1 cellular context compared by ENCODE assay signal in the genomic region with DNA sequence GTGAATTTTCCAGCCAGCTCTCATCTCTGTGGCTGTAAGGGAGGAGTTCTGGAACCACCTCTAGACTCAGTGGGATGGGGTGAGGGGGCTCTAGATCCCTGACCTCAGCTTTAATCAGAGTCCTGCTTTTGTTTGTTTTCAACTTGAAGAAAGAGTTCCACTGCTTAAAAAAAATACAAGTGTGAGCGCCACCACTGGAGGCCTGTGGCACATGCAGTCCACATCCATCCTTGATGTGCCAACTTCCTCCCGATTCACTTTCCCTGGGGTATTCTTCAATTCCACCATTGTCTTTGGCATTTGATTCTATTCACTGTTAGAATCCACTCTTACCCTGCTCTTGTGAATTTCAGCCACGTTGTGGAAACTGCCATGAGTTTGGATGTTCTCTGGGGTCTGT.
TF ChIP-seq lines count a peak whose summit lies in the region.

No MANE protein-coding gene starts in this region.

TF ChIP-seq in HCT116, 20 proteins besides CTCF, POLR2A, EP300 and RAD21 (continued from another document):
- TF ChIP-seq, protein P1, sequence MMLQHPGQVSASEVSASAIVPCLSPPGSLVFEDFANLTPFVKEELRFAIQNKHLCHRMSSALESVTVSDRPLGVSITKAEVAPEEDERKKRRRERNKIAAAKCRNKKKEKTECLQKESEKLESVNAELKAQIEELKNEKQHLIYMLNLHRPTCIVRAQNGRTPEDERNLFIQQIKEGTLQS (IDR thresholded peaks at IDR 0.05), result no peak
- TF ChIP-seq EGR1 (IDR thresholded peaks at IDR 0.05; ENCODE audit: low read depth) (no peak), CBX3 (IDR thresholded peaks at IDR 0.05; ENCODE audit: low read depth) (no peak), YY1 (IDR thresholded peaks at IDR 0.05; ENCODE audit: extremely low read depth, insufficient replicate concordance, low read depth, low read length) (no peak)
